In the genomic region with DNA sequence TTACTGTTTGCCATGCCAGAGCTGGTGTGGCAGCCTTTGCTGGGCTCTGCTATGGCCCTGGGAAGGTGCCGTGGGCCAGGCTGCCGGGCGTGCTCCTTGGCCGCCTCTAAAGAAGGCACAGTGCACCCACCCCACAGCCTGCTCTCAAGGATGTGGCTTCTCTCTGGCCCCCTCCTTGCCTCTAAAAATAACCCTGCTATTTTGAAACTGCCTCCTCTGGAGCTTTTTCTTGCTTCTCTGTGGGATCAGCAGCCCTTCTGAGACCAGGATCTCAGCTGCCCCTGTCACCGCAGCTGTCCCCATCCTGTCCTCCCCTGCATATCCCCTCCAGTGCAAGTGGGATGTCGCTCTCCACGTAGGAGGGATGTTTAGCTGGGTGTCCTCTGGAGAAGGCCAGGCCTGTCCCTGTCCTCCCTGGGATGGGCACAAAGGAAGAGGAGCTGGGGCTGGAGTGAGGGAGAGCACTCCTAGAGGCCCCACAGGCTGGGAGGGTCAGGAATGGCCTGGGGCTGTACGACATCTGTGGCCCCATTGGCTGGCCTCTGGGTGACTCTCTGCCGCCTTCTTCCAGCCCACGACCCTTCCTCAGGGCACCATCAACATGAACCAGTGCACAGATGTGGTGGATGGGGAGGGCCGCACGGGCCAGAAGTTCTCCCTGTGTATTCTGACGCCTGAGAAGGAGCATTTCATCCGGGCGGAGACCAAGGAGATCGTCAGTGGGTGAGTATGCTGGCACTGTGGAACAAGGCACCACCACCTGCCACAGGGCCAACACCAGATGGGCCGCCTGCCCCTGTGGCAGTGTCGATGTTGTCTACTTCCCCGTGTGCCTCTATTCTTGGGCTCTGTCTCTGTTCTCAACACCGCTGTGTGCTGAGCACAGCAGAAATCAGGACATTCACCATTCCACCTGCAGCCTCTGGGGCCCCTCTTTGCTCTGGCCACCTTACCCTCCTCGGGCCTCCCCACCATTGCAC, we compare ENCODE assay signal across 12 cellular contexts.
A peak's percentile ranks its signal among the peaks of the same experiment; 100 is the strongest.
DNase-seq lines count a peak whose midpoint lies in the region; ATAC-seq and TF ChIP-seq lines count a peak whose summit lies in the region.
"Had no signal": no experiment of that assay in that cellular context is flagged by ENCODE, and none has a peak within 500 bp of the region (broad histone marks: within the 10 kb centered on the region; RNA-seq: fewer than 3 reads in every experiment).

No MANE protein-coding gene starts in this region.

- peaks cover 20% of the 10 kb centered on the region for H3K36me3 ChIP-seq in upper lobe of right lung

- peak overlapping the region; percentile 42 for H3K27ac ChIP-seq in upper lobe of right lung
- H3K27ac ChIP-seq: C4-2B, foreskin keratinocyte had no signal

- peak; percentile 72 for ATAC-seq in activated naive CD8-positive, alpha-beta T cell treated with anti-CD3 and anti-CD28 coated beads, Interleukin-2, amount 10 ng/mL, durations not matched to agents 7 days and 5 days (ENCODE audit: low read depth)
- peak; percentile 48 for ATAC-seq in activated T-helper 17 cell treated with anti-CD3 and anti-CD28 coated beads, Interleukin-2, amount 50 U/mL, for 72 hours (replicated peaks)
- ATAC-seq in upper lobe of right lung = no peak
- ATAC-seq: foreskin keratinocyte, Panc1 had no signal

- POLR2A ChIA-PET in activated naive CD8-positive, alpha-beta T cell treated with anti-CD3 and anti-CD28 coated beads, Interleukin-2, amount 10 ng/mL, durations not matched to agents 7 days and 5 days (lab: Charles Lee) = interaction anchor here (1.3 to 1.6 kb wide), 2 partner anchors 56 to 111 kb away, joined by 4 read pairs; partner anchors contain the start of gene FLCN

- H3K27me3 ChIP-seq in upper lobe of right lung = no peaks in the 10 kb centered on the region
- H3K27me3 ChIP-seq: foreskin keratinocyte had no signal

- no peaks in the 10 kb centered on the region for H3K9me3 Mint-ChIP-seq in activated naive CD8-positive, alpha-beta T cell treated with anti-CD3 and anti-CD28 coated beads, Interleukin-2, amount 10 ng/mL, durations not matched to agents 7 days and 5 days
- H3K9me3 Mint-ChIP-seq in activated naive CD8-positive, alpha-beta T cell treated with anti-CD3 and anti-CD28 coated beads for 36 hours = no peaks in the 10 kb centered on the region
- no peaks in the 10 kb centered on the region for H3K9me3 Mint-ChIP-seq in activated T-helper 17 cell treated with anti-CD3 and anti-CD28 coated beads, Interleukin-2, amount 50 U/mL, for 72 hours

- H3K27ac Mint-ChIP-seq in activated naive CD8-positive, alpha-beta T cell treated with anti-CD3 and anti-CD28 coated beads, Interleukin-2, amount 10 ng/mL, durations not matched to agents 7 days and 5 days = peak overlapping the region; percentile 89
- no peak overlapping the region for H3K27ac Mint-ChIP-seq in activated naive CD8-positive, alpha-beta T cell treated with anti-CD3 and anti-CD28 coated beads for 36 hours
- H3K27ac Mint-ChIP-seq in activated T-helper 17 cell treated with anti-CD3 and anti-CD28 coated beads, Interleukin-2, amount 50 U/mL, for 72 hours = peak overlapping the region; percentile 86

- H3K4me1 Mint-ChIP-seq in activated naive CD8-positive, alpha-beta T cell treated with anti-CD3 and anti-CD28 coated beads, Interleukin-2, amount 10 ng/mL, durations not matched to agents 7 days and 5 days = peaks cover 43% of the 10 kb centered on the region
- H3K4me1 Mint-ChIP-seq in activated naive CD8-positive, alpha-beta T cell treated with anti-CD3 and anti-CD28 coated beads for 36 hours = peaks cover 37% of the 10 kb centered on the region
- H3K4me1 Mint-ChIP-seq in activated T-helper 17 cell treated with anti-CD3 and anti-CD28 coated beads, Interleukin-2, amount 50 U/mL, for 72 hours = peaks cover 58% of the 10 kb centered on the region

- no peaks in the 10 kb centered on the region for H3K27me3 Mint-ChIP-seq in activated naive CD8-positive, alpha-beta T cell treated with anti-CD3 and anti-CD28 coated beads, Interleukin-2, amount 10 ng/mL, durations not matched to agents 7 days and 5 days
- no peaks in the 10 kb centered on the region for H3K27me3 Mint-ChIP-seq in activated naive CD8-positive, alpha-beta T cell treated with anti-CD3 and anti-CD28 coated beads for 36 hours
- H3K27me3 Mint-ChIP-seq in activated T-helper 17 cell treated with anti-CD3 and anti-CD28 coated beads, Interleukin-2, amount 50 U/mL, for 72 hours = no peaks in the 10 kb centered on the region

- peak; percentile 52 for DNase-seq in activated naive CD8-positive, alpha-beta T cell treated with anti-CD3 and anti-CD28 coated beads, Interleukin-2, amount 10 ng/mL, durations not matched to agents 7 days and 5 days
- DNase-seq in activated naive CD8-positive, alpha-beta T cell treated with anti-CD3 and anti-CD28 coated beads for 36 hours = no peak
- DNase-seq in medulla oblongata (ENCODE audit: extremely low spot score) (peak; percentile 20), upper lobe of right lung (no peak), NCI-H2081 (lab: John Stamatoyannopoulos, UW) (no peak), RKO (ENCODE audit: low spot score) (no peak), NCI-H1105 (lab: John Stamatoyannopoulos, UW) (no peak)
- DNase-seq: foreskin keratinocyte; stimulated activated CD4-positive, alpha-beta T cell treated with anti-CD3 and anti-CD28 coated beads, Interleukin-12 subunit alpha, Interleukin-12 subunit beta, amount 100 ng/mL, for 4 hours had no signal

- intact Hi-C loops in upper lobe of right lung (cut with DNase I) = no loop called here

- H3K4me1 ChIP-seq in upper lobe of right lung = peaks cover 33% of the 10 kb centered on the region
- H3K4me1 ChIP-seq: foreskin keratinocyte had no signal

- H3K9me3 ChIP-seq in upper lobe of right lung = no peaks in the 10 kb centered on the region

- no peaks in the 10 kb centered on the region for H3K36me3 Mint-ChIP-seq in activated naive CD8-positive, alpha-beta T cell treated with anti-CD3 and anti-CD28 coated beads, Interleukin-2, amount 10 ng/mL, durations not matched to agents 7 days and 5 days
- no peaks in the 10 kb centered on the region for H3K36me3 Mint-ChIP-seq in activated naive CD8-positive, alpha-beta T cell treated with anti-CD3 and anti-CD28 coated beads for 36 hours
- H3K36me3 Mint-ChIP-seq in activated T-helper 17 cell treated with anti-CD3 and anti-CD28 coated beads, Interleukin-2, amount 50 U/mL, for 72 hours (ENCODE audit: low read depth) = peaks cover 12% of the 10 kb centered on the region

- no peak overlapping the region for H3K4me3 ChIP-seq in upper lobe of right lung

- no peak for TF ChIP-seq CTCF in upper lobe of right lung (IDR thresholded peaks at IDR 0.05)

- H3K4me3 Mint-ChIP-seq in activated naive CD8-positive, alpha-beta T cell treated with anti-CD3 and anti-CD28 coated beads, Interleukin-2, amount 10 ng/mL, durations not matched to agents 7 days and 5 days = peak overlapping the region; percentile 72
- no peak overlapping the region for H3K4me3 Mint-ChIP-seq in activated naive CD8-positive, alpha-beta T cell treated with anti-CD3 and anti-CD28 coated beads for 36 hours
- H3K4me3 Mint-ChIP-seq in activated T-helper 17 cell treated with anti-CD3 and anti-CD28 coated beads, Interleukin-2, amount 50 U/mL, for 72 hours = peak overlapping the region; percentile 69

Comparison
In these comparisons a context has a peak if more than half of its experiments do, and no peak if none do; other contexts are left out.
1. DNase-seq: peak in activated naive CD8-positive, alpha-beta T cell treated with anti-CD3 and anti-CD28 coated beads, Interleukin-2, amount 10 ng/mL, durations not matched to agents 7 days and 5 days (single experiment) and medulla oblongata (single experiment); none in activated naive CD8-positive, alpha-beta T cell treated with anti-CD3 and anti-CD28 coated beads for 36 hours (single experiment), upper lobe of right lung (single experiment), NCI-H2081 (0 of 2), RKO (single experiment) and NCI-H1105 (single experiment).